In the genomic region with DNA sequence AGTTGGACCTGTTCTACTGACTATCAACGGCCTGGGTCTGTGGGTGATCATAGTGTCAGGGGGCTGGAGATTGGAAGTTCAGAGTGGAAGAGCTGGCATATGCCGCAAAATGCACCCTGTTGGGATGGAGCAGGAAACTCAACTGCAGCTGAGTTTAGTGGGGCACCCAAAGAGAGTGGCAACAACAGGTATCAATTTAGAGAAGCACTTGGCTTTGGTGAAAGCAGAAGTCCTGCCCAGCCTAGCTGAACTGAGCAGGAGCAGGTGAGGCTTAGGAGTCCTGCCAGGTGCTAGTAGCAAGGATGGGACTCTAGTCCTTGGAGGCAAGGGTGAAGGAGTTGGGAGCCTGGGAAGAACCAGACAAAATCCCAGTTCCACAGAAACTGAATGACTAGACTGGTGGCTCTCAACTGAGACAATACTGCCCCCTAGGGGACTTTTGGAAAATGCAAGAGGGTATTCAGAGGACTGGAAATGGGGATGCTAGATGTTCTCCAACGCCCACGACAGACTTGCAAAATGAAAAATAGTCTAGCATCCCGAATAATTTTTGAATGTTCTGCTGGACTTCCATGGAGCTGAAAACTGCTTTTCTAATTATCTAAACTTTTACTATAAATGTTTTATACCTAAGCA, we compare ENCODE assay signal across 8 cellular contexts. TPM values are rescaled to one million over a fixed set of nuclear protein-coding genes. Genes with fewer than 3 reads are reported as not detected.
DNase-seq lines count a peak whose midpoint lies in the region; ATAC-seq, FAIRE-seq and TF ChIP-seq lines count a peak whose summit lies in the region.

No MANE protein-coding gene starts in this region.

- POLR2A ChIA-PET in AG04449 (lab: Yijun Ruan, JAX): no interaction called here

- WGBS in small intestine, 3 donors: 34 to 41% (median 38%) methylated on average over 5 of the region's 5 CpGs

- H3K27ac ChIP-seq in SJSA1 (no peak overlapping the region), small intestine (ENCODE audit: low read depth in 1 of 2, low read length in 1 of 2) (no peak overlapping the region)

- intact Hi-C loops in left cardiac atrium (cut with DNase I): loop anchor here in 1 of 2 donors (1.0 kb wide), 1 partner anchor 248 kb away; no protein-coding TSS in a partner anchor

- ATAC-seq in left cardiac atrium: peak; percentile 61 to 67
- no peak for ATAC-seq in HG03565 (IDR thresholded peaks at IDR 0.05; ENCODE audit: unreplicated experiment)

- TF ChIP-seq CTCF in AG04449 (IDR thresholded peaks at IDR 0.05; ENCODE audit: insufficient read depth, low read length, missing control alignments) (peak; percentile 40), GM12875 (IDR thresholded peaks at IDR 0.05; ENCODE audit: borderline replicate concordance, insufficient read depth, low read depth, low read length) (peak; percentile 67)

- H3K4me3 ChIP-seq in AG04449 (ENCODE audit: low read depth, low read length) (no peak overlapping the region), GM12875 (ENCODE audit: low read depth, low read length) (no peak overlapping the region), SJSA1 (no peak overlapping the region), small intestine (ENCODE audit: low read depth in 1 of 2, low read length in 2 of 2) (no peak overlapping the region)

- H3K9me3 ChIP-seq in SJSA1 (replicated peaks) (no peaks in the 10 kb centered on the region), small intestine (ENCODE audit: control insufficient read depth, low read depth) (no peaks in the 10 kb centered on the region)

- H3K36me3 ChIP-seq in SJSA1 (no peaks in the 10 kb centered on the region), small intestine (ENCODE audit: control insufficient read depth in 2 of 2, insufficient read depth in 2 of 2, low read length in 2 of 2) (no peaks in the 10 kb centered on the region)

- H3K4me1 ChIP-seq in SJSA1 (replicated peaks) (peaks cover 11% of the 10 kb centered on the region; the same call in 1 of the 2 replicates), small intestine (ENCODE audit: control insufficient read depth in 2 of 2, insufficient read depth in 1 of 2, low read depth in 1 of 2, low read length in 1 of 2) (no peaks in the 10 kb centered on the region)

- DNase-seq in AG04449 (ENCODE audit: low read depth, low spot score) (no peak), Kasumi-1 (lab: John Stamatoyannopoulos, UW) (peak; percentile 41 to 58), SJSA1 (ENCODE audit: low read depth in 1 of 2, low spot score in 2 of 2) (peak; percentile 28 to 48), left cardiac atrium (no peak), small intestine (peak; percentile 59)
- DNase-seq in activated naive CD8-positive, alpha-beta T cell treated with anti-CD3 and anti-CD28 coated beads, Interleukin-2, amount 50 U/mL, for 16 hours (ENCODE audit: low read depth, low spot score): peak; percentile 0

- H3K27me3 ChIP-seq in SJSA1 (replicated peaks) (no peaks in the 10 kb centered on the region), small intestine (ENCODE audit: control insufficient read depth in 2 of 2, insufficient read depth in 2 of 2, low read length in 2 of 2) (no peaks in the 10 kb centered on the region)

- FAIRE-seq in small intestine (lab: Jason Lieb, UNC): no peak

- CTCF ChIA-PET in AG04449 (lab: Yijun Ruan, JAX): interaction anchor here (0.6 to 26.8 kb wide), 32 partner anchors 10 to 498 kb away, joined by 3 to 970 read pairs (median 5); a partner anchor contains a TSS

RNA-seq across cellular contexts. Expression of a gene that starts 49.4 kb away (rescaled TPM):
- 0.11 TPM in 1 of 2 replicates, not detected in the other for total RNA-seq in SJSA1 (2014; rRNA removed; shearing (Covaris generic))
- under 1 TPM; 0.15 to 0.63 TPM for total RNA-seq in left cardiac atrium
- under 1 TPM in 1 of 3 donors, not detected in 2; 0.04 TPM for polyA plus RNA-seq in small intestine

Comparison
In these comparisons a context has a peak if more than half of its experiments do, and no peak if none do; other contexts are left out.
1. DNase-seq: peak in Kasumi-1 (2 of 2), SJSA1 (2 of 2), activated naive CD8-positive, alpha-beta T cell treated with anti-CD3 and anti-CD28 coated beads, Interleukin-2, amount 50 U/mL, for 16 hours (single experiment) and small intestine (single experiment); none in AG04449 (single experiment) and left cardiac atrium (single experiment).